Comparison of ENCODE assay signal across 16 cellular contexts in the genomic region with DNA sequence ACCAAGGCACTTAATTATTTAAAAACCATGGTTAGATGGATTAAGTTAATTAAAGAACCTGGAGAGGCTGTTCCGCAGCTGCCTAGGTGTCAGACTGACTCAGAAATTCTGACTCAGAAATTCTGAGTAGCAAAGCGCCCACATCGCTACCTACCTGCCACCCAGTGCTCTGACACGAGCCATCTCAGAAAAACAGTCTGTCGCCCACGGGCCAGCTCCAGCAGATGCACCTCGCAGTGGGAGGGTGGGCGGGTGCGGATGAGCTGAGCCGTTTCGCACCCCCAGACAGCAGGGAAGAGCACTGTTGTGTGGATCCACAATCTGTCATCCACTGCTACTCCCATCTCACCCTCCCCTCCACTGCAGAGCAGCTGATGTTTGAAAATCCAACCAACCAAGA. TPM values are rescaled to one million over a fixed set of nuclear protein-coding genes. Genes with fewer than 3 reads are reported as not detected.
A peak's percentile ranks its signal among the peaks of the same experiment; 100 is the strongest.
DNase-seq lines count a peak whose midpoint lies in the region; ATAC-seq and TF ChIP-seq lines count a peak whose summit lies in the region.
"Had no signal": no experiment of that assay in that cellular context is flagged by ENCODE, and none has a peak within 500 bp of the region (broad histone marks: within the 10 kb centered on the region; RNA-seq: fewer than 3 reads in every experiment).

No MANE protein-coding gene starts in this region.

- H3K4me3 Mint-ChIP-seq in activated naive CD8-positive, alpha-beta T cell treated with anti-CD3 and anti-CD28 coated beads, Interleukin-2, amount 50 U/mL, for 24 hours: no peak overlapping the region
- H3K4me3 Mint-ChIP-seq: activated naive CD4-positive, alpha-beta T cell treated with anti-CD3 and anti-CD28 coated beads, Interleukin-2, amount 50 U/mL, for 24 hours; CD8-positive, alpha-beta T cell; dendritic cell treated with granulocyte-macrophage colony-stimulating factor and Interleukin-4, amounts not matched to agents 40 ng/mL and 50 ng/mL, for 4 days; nephron progenitor cell had no signal

- no peaks in the 10 kb centered on the region for H3K9me3 Mint-ChIP-seq in activated naive CD8-positive, alpha-beta T cell treated with anti-CD3 and anti-CD28 coated beads, Interleukin-2, amount 50 U/mL, for 24 hours
- H3K9me3 Mint-ChIP-seq: activated naive CD4-positive, alpha-beta T cell treated with anti-CD3 and anti-CD28 coated beads, Interleukin-2, amount 50 U/mL, for 24 hours; CD8-positive, alpha-beta T cell; dendritic cell treated with granulocyte-macrophage colony-stimulating factor and Interleukin-4, amounts not matched to agents 40 ng/mL and 50 ng/mL, for 4 days; nephron progenitor cell had no signal

- no peak for TF ChIP-seq CTCF in GM13976 (IDR thresholded peaks at IDR 0.05; ENCODE audit: borderline replicate concordance, control extremely low read depth, extremely low read depth, insufficient read depth, missing control alignments)

- H3K36me3 Mint-ChIP-seq in activated naive CD8-positive, alpha-beta T cell treated with anti-CD3 and anti-CD28 coated beads, Interleukin-2, amount 50 U/mL, for 24 hours (ENCODE audit: low read depth): no peaks in the 10 kb centered on the region
- H3K36me3 Mint-ChIP-seq: activated naive CD4-positive, alpha-beta T cell treated with anti-CD3 and anti-CD28 coated beads, Interleukin-2, amount 50 U/mL, for 24 hours; CD8-positive, alpha-beta T cell had no signal

- DNase-seq in activated naive CD8-positive, alpha-beta T cell treated with anti-CD3 and anti-CD28 coated beads, Interleukin-2, amount 50 U/mL, for 24 hours: no peak
- DNase-seq in renal cortical epithelial cell (ENCODE audit: low read depth) (peak; percentile 33), GM13976 (ENCODE audit: low spot score) (no peak), NCI-H1105 (lab: John Stamatoyannopoulos, UW) (no peak)
- DNase-seq: CD8-positive, alpha-beta T cell; KG1; left cardiac atrium; nephron progenitor cell; spleen had no signal

- H3K27ac Mint-ChIP-seq in activated naive CD8-positive, alpha-beta T cell treated with anti-CD3 and anti-CD28 coated beads, Interleukin-2, amount 50 U/mL, for 24 hours: no peak overlapping the region
- H3K27ac Mint-ChIP-seq: activated naive CD4-positive, alpha-beta T cell treated with anti-CD3 and anti-CD28 coated beads, Interleukin-2, amount 50 U/mL, for 24 hours; CD8-positive, alpha-beta T cell; dendritic cell treated with granulocyte-macrophage colony-stimulating factor and Interleukin-4, amounts not matched to agents 40 ng/mL and 50 ng/mL, for 4 days; nephron progenitor cell had no signal

- ATAC-seq in GM19395 (IDR thresholded peaks at IDR 0.05; ENCODE audit: unreplicated experiment) (peak; percentile 13), HG03280 (IDR thresholded peaks at IDR 0.05; ENCODE audit: unreplicated experiment) (peak; percentile 26), HG02840 (IDR thresholded peaks at IDR 0.05; ENCODE audit: low FRiP score, unreplicated experiment) (no peak), HG03565 (IDR thresholded peaks at IDR 0.05; ENCODE audit: unreplicated experiment) (no peak)
- ATAC-seq in activated naive CD8-positive, alpha-beta T cell treated with anti-CD3 and anti-CD28 coated beads, Interleukin-2, amount 50 U/mL, for 24 hours: peak; percentile 57
- ATAC-seq: CD8-positive, alpha-beta T cell; gastroesophageal sphincter had no signal

- in situ Hi-C loops in GM13976 (cut with MboI; ENCODE audit: low sequenced_read_pairs, unreplicated experiment): no loop called here

- H3K4me1 Mint-ChIP-seq in activated naive CD8-positive, alpha-beta T cell treated with anti-CD3 and anti-CD28 coated beads, Interleukin-2, amount 50 U/mL, for 24 hours: no peaks in the 10 kb centered on the region
- H3K4me1 Mint-ChIP-seq: activated naive CD4-positive, alpha-beta T cell treated with anti-CD3 and anti-CD28 coated beads, Interleukin-2, amount 50 U/mL, for 24 hours had no signal

- H3K27me3 Mint-ChIP-seq in activated naive CD8-positive, alpha-beta T cell treated with anti-CD3 and anti-CD28 coated beads, Interleukin-2, amount 50 U/mL, for 24 hours: peaks cover 13% of the 10 kb centered on the region

RNA-seq across cellular contexts. Expression of a gene that starts 13.5 kb away (rescaled TPM):
- 11.2 and 13.2 TPM in 2 replicates for total RNA-seq in renal cortical epithelial cell
- total RNA-seq: CD8-positive, alpha-beta T cell had no signal

Comparison
In these comparisons a context has a peak if more than half of its experiments do, and no peak if none do; other contexts are left out.
1. ATAC-seq: peak in GM19395 (single experiment), HG03280 (single experiment) and activated naive CD8-positive, alpha-beta T cell treated with anti-CD3 and anti-CD28 coated beads, Interleukin-2, amount 50 U/mL, for 24 hours (single experiment); none in HG02840 (single experiment) and HG03565 (single experiment).